In genomic region chr16:30445149-30445407, GRCh38 we compare ENCODE assay signal across 9 cellular contexts. TPM values are rescaled to one million over a fixed set of nuclear protein-coding genes. Genes with fewer than 3 reads are reported as not detected.
DNase-seq lines count a peak whose midpoint lies in the region; ATAC-seq and TF ChIP-seq lines count a peak whose summit lies in the region.
"Had no signal": no experiment of that assay in that cellular context is flagged by ENCODE, and none has a peak within 500 bp of the region (broad histone marks: within the 10 kb centered on the region; RNA-seq: fewer than 3 reads in every experiment).

No MANE protein-coding gene starts in this region.

- H2AK5ac ChIP-seq in neuronal stem cell (ENCODE audit: low read depth, low read length), result no peak overlapping the region

- H3K4me3 ChIP-seq in DOHH2 (ENCODE audit: low read length) (peak overlapping the region; percentile 91), HUES6 (ENCODE audit: low read depth, low read length) (peak overlapping the region; percentile 68), dorsolateral prefrontal cortex (peak overlapping the region; percentile 70 to 100 (median 94)), neuronal stem cell (ENCODE audit: low read length in 2 of 2) (peak overlapping the region; percentile 65 to 89)

- H3K14ac ChIP-seq in neuronal stem cell (ENCODE audit: low read length), result no peak overlapping the region

- H2BK120ac ChIP-seq in neuronal stem cell (ENCODE audit: low read depth, low read length), result no peak overlapping the region

- H3K27ac ChIP-seq in DOHH2 (ENCODE audit: low read depth, low read length) (peak overlapping the region; percentile 76), HUES6 (ENCODE audit: low read depth, low read length) (peak overlapping the region; percentile 86; the same call in 1 of the 2 replicates), dorsolateral prefrontal cortex (peak overlapping the region in 57 of 59 donors; percentile 21 to 98 (median 93)), neuronal stem cell (replicated peaks; ENCODE audit: low read length) (no peak overlapping the region)

- peak overlapping the region; percentile 91 for H2AFZ ChIP-seq in neuronal stem cell (ENCODE audit: low read length)

- H3K79me2 ChIP-seq in DOHH2 (ENCODE audit: control insufficient read depth, low read length), result peaks cover 42% of the 10 kb centered on the region

- H3K23ac ChIP-seq in neuronal stem cell (ENCODE audit: low read depth, low read length, poor library complexity), result peak overlapping the region; percentile 38

- H2BK5ac ChIP-seq in neuronal stem cell (ENCODE audit: low read length), result no peak overlapping the region

- H3K36me3 ChIP-seq in DOHH2 (ENCODE audit: control insufficient read depth, low read length) (peaks cover 33% of the 10 kb centered on the region), HUES6 (ENCODE audit: control insufficient read depth, insufficient read depth, low read length) (peaks cover 14% of the 10 kb centered on the region), neuronal stem cell (replicated peaks in 1 of 2; ENCODE audit: control insufficient read depth in 2 of 2, insufficient read depth in 2 of 2, low read length in 2 of 2) (peaks cover 6 to 20% of the 10 kb centered on the region in 2 donors)

- no peak overlapping the region for H3K4ac ChIP-seq in neuronal stem cell (ENCODE audit: low read length)

- no peak overlapping the region for H4K8ac ChIP-seq in neuronal stem cell (ENCODE audit: low read depth, low read length)

- H3K79me1 ChIP-seq in neuronal stem cell (ENCODE audit: low read depth, low read length), result peaks cover 4% of the 10 kb centered on the region

- H2BK15ac ChIP-seq in neuronal stem cell (ENCODE audit: low read length), result no peak overlapping the region

- H3K18ac ChIP-seq in neuronal stem cell (ENCODE audit: low read length), result peak overlapping the region; percentile 96

- H3K9me3 ChIP-seq in DOHH2 (ENCODE audit: control insufficient read depth, insufficient read depth, low read length), result no peaks in the 10 kb centered on the region
- H3K9me3 ChIP-seq in HUES6 (ENCODE audit: control insufficient read depth, insufficient read depth, low read depth, low read length), result peaks cover 7% of the 10 kb centered on the region; the same call in 1 of the 2 replicates
- peaks cover 4 to 19% of the 10 kb centered on the region in 2 donors for H3K9me3 ChIP-seq in neuronal stem cell (replicated peaks in 1 of 2; ENCODE audit: control insufficient read depth in 2 of 2, insufficient read depth in 1 of 2, low read depth in 1 of 2, low read length in 2 of 2)

- H3K9me2 ChIP-seq in DOHH2 (replicated peaks; ENCODE audit: control insufficient read depth, low read length), result no peaks in the 10 kb centered on the region

- ATAC-seq in GM21360 (IDR thresholded peaks at IDR 0.05; ENCODE audit: unreplicated experiment) (no peak), HG03565 (IDR thresholded peaks at IDR 0.05; ENCODE audit: unreplicated experiment) (no peak)

- no peaks in the 10 kb centered on the region for H3K27me3 ChIP-seq in DOHH2 (ENCODE audit: control insufficient read depth, low read length)
- no peaks in the 10 kb centered on the region for H3K27me3 ChIP-seq in HUES6 (ENCODE audit: control insufficient read depth, insufficient read depth, low read length)
- H3K27me3 ChIP-seq in dorsolateral prefrontal cortex, result no peaks in the 10 kb centered on the region
- no peaks in the 10 kb centered on the region for H3K27me3 ChIP-seq in neuronal stem cell (ENCODE audit: control insufficient read depth in 3 of 3, insufficient read depth in 3 of 3, low read depth in 1 of 3, low read length in 3 of 3)

- H3K4me2 ChIP-seq in DOHH2 (ENCODE audit: low read length) (peak overlapping the region; percentile 96), neuronal stem cell (ENCODE audit: insufficient read depth, low read length, poor library complexity, severe bottlenecking) (peak overlapping the region; percentile 82)

- H3K9ac ChIP-seq in HUES6 (ENCODE audit: low read length), result peak overlapping the region; percentile 83
- H3K9ac ChIP-seq in neuronal stem cell (ENCODE audit: low read depth, low read length, poor library complexity), result peak overlapping the region; percentile 87

- no peak overlapping the region for H4K91ac ChIP-seq in neuronal stem cell (ENCODE audit: low read depth, low read length, poor library complexity)

- TF ChIP-seq CTCF in DOHH2 (IDR thresholded peaks at IDR 0.05; ENCODE audit: low read depth, low read length, poor library complexity, severe bottlenecking), result no peak
- TF ChIP-seq CTCF in dorsolateral prefrontal cortex (IDR thresholded peaks at IDR 0.05 in 54 of 56, conservative IDR thresholded peaks at IDR 0.05 in 2 of 56; ENCODE audit: low read depth in 1 of 56, partially characterized antibody in 56 of 56), result no peak

- WGBS in neuronal stem cell (ENCODE audit: extremely low coverage in 2 of 2, insufficient read length in 2 of 2, insufficient replicate concordance in 1 of 2), 2 donors, result no CpG with 5 or more reads among the region's 11 CpGs

- no peak overlapping the region for H2BK12ac ChIP-seq in neuronal stem cell (ENCODE audit: low read length)

- peaks cover 33% of the 10 kb centered on the region for H3F3A ChIP-seq in DOHH2 (ENCODE audit: control insufficient read depth, insufficient read depth)

- no peak for DNase-seq in dorsolateral prefrontal cortex
- DNase-seq in neuronal stem cell (ENCODE audit: low spot score), result no peak
- DNase-seq in NCI-H1092 (lab: John Stamatoyannopoulos, UW), result no peak
- DNase-seq in foreskin melanocyte, result no peak

- H3K4me1 ChIP-seq in DOHH2 (ENCODE audit: control insufficient read depth, low read length) (peaks cover 58% of the 10 kb centered on the region), HUES6 (ENCODE audit: control insufficient read depth, insufficient read depth, low read length) (peaks cover 14% of the 10 kb centered on the region), neuronal stem cell (ENCODE audit: control insufficient read depth in 2 of 2, insufficient read depth in 1 of 2, low read depth in 1 of 2, low read length in 2 of 2) (peaks cover 7 to 8% of the 10 kb centered on the region in 2 donors)

- intact Hi-C loops in dorsolateral prefrontal cortex (cut with DNase I), result loop anchor here (1.0 to 5.0 kb wide), 3 partner anchors 15 to 82 kb away; partner anchors contain the start of genes DCTPP1 (in 1 of the 2) and ZNF768 (in 1 of the 2)

- peaks cover 21% of the 10 kb centered on the region for H4K20me1 ChIP-seq in DOHH2 (ENCODE audit: control insufficient read depth, insufficient read depth, low read depth, low read length)

RNA-seq across cellular contexts. Expression of gene SEPHS2, which starts 0.6 kb away (rescaled TPM):
- total RNA-seq in dorsolateral prefrontal cortex, result 10 to 100 TPM; 16.0 to 51.0 (median 28.6) TPM
- 18.2 TPM for polyA plus RNA-seq in neuronal stem cell (2013, experiment 1 of 2)
- 19.5 TPM for polyA plus RNA-seq in neuronal stem cell (2013, experiment 2 of 2)

RNA-seq across cellular contexts. Expression of gene DCTPP1, which starts 15.2 kb away (rescaled TPM):
- total RNA-seq in dorsolateral prefrontal cortex, result 10 to 100 TPM; 10.5 to 35.8 (median 21.2) TPM
- polyA plus RNA-seq in neuronal stem cell (2013, experiment 1 of 2), result 46.0 TPM
- polyA plus RNA-seq in neuronal stem cell (2013, experiment 2 of 2), result 43.9 TPM

RNA-seq across cellular contexts. Expression of gene ITGAL, which starts 27.5 kb away (rescaled TPM):
- 10 to 100 TPM in 4 of 120 experiments, 1 to 10 TPM in 115, under 1 TPM in 1; 0.68 to 12.1 (median 4.2) TPM for total RNA-seq in dorsolateral prefrontal cortex
- polyA plus RNA-seq in neuronal stem cell (2013, experiment 1 of 2), result 0.08 TPM
- 0.17 TPM for polyA plus RNA-seq in neuronal stem cell (2013, experiment 2 of 2)
- total RNA-seq: HT1080 had no signal

RNA-seq across cellular contexts. Expression of gene ZNF771, which starts 37.7 kb away (rescaled TPM):
- 10 to 100 TPM; 15.2 to 48.7 (median 27.1) TPM for total RNA-seq in dorsolateral prefrontal cortex
- 7.5 TPM for polyA plus RNA-seq in neuronal stem cell (2013, experiment 1 of 2)
- 7.0 TPM for polyA plus RNA-seq in neuronal stem cell (2013, experiment 2 of 2)

RNA-seq across cellular contexts. Expression of gene ZNF48, which starts 49.9 kb away (rescaled TPM):
- total RNA-seq in dorsolateral prefrontal cortex, result 10 to 100 TPM; 10.1 to 24.9 (median 16.6) TPM
- 22.2 TPM for polyA plus RNA-seq in neuronal stem cell (2013, experiment 1 of 2)
- 21.3 TPM for polyA plus RNA-seq in neuronal stem cell (2013, experiment 2 of 2)
